In the genomic region with DNA sequence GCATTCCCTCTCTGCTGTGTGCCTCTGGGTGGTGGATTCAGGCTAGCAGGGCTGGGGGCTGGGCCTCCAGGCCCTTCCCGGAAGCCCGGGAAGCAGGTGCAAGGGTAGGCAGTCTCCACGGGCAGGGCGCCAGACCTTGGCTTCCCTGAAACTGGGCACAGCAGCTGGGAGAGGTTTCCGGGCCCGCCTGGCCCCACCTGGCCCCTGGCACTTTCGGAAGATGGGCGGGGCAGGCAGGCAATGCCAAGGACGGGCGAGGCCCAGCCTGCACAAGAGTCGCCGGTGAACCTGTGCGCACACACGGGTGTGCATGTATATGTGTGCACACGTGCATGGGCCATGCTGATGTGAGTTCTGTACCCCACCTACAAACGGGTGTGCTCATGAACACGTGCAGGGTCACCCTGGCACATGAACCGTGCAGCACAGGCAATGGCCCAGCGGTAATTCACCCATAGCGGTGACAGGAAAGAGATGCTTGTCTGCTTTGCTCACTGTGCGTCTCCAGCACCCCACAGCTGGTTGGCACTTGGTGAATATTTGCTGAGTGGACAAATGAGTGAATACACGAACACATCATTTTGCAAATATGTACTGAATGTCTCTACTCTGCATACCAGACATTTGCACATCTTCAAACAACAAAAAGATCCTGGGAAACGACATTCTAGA, we compare ENCODE assay signal across 9 cellular contexts. TPM values are rescaled to one million over a fixed set of nuclear protein-coding genes. Genes with fewer than 3 reads are reported as not detected.
DNase-seq lines count a peak whose midpoint lies in the region; ATAC-seq and TF ChIP-seq lines count a peak whose summit lies in the region.
"Had no signal": no experiment of that assay in that cellular context is flagged by ENCODE, and none has a peak within 500 bp of the region (broad histone marks: within the 10 kb centered on the region; RNA-seq: fewer than 3 reads in every experiment).

No MANE protein-coding gene starts in this region.

- H3K36me3 ChIP-seq in Peyer's patch (no peaks in the 10 kb centered on the region), suprapubic skin (no peaks in the 10 kb centered on the region)

- H3K9me3 ChIP-seq in Peyer's patch (no peaks in the 10 kb centered on the region), suprapubic skin (no peaks in the 10 kb centered on the region)

- H3K27ac ChIP-seq in Peyer's patch (peak overlapping the region in 2 of 4 donors; percentile 75 to 87), suprapubic skin (peak overlapping the region; percentile 22)

- peaks cover 5% of the 10 kb centered on the region for H3K27me3 Mint-ChIP-seq in HFFc6 (ENCODE audit: insufficient read depth)
- H3K27me3 Mint-ChIP-seq in stimulated activated naive CD8-positive, alpha-beta T cell treated with anti-CD3 and anti-CD28 coated beads, Interleukin-15, amount 100 ng/mL, for 72 hours, result peaks cover 79% of the 10 kb centered on the region

- WGBS in suprapubic skin, result 10% methylated on average over 7 of the region's 23 CpGs

- peak overlapping the region; percentile 75 for H3K4me3 Mint-ChIP-seq in HFFc6
- H3K4me3 Mint-ChIP-seq in stimulated activated naive CD8-positive, alpha-beta T cell treated with anti-CD3 and anti-CD28 coated beads, Interleukin-15, amount 100 ng/mL, for 72 hours, result no peak overlapping the region

- no peak for TF ChIP-seq CTCF in HFFc6 (IDR thresholded peaks at IDR 0.05)
- no peak for TF ChIP-seq CTCF in Peyer's patch (IDR thresholded peaks at IDR 0.05)
- TF ChIP-seq CTCF in fibroblast of pulmonary artery (IDR thresholded peaks at IDR 0.05; ENCODE audit: low read length, missing control alignments), result no peak
- TF ChIP-seq CTCF in suprapubic skin (IDR thresholded peaks at IDR 0.05), result no peak

- ATAC-seq in GM18511 (IDR thresholded peaks at IDR 0.05; ENCODE audit: unreplicated experiment), result no peak
- no peak for ATAC-seq in stimulated activated naive CD8-positive, alpha-beta T cell treated with anti-CD3 and anti-CD28 coated beads, Interleukin-15, amount 100 ng/mL, for 72 hours

- peaks cover 55% of the 10 kb centered on the region for H3K4me1 Mint-ChIP-seq in HFFc6 (ENCODE audit: low read depth)
- H3K4me1 Mint-ChIP-seq in stimulated activated naive CD8-positive, alpha-beta T cell treated with anti-CD3 and anti-CD28 coated beads, Interleukin-15, amount 100 ng/mL, for 72 hours, result peaks cover 71% of the 10 kb centered on the region

- TF ChIP-seq EP300 in suprapubic skin (IDR thresholded peaks at IDR 0.05), result no peak

- H3K36me3 Mint-ChIP-seq in HFFc6 (ENCODE audit: low read depth), result no peaks in the 10 kb centered on the region

- peak overlapping the region; percentile 85 for H3K27ac Mint-ChIP-seq in HFFc6
- H3K27ac Mint-ChIP-seq in stimulated activated naive CD8-positive, alpha-beta T cell treated with anti-CD3 and anti-CD28 coated beads, Interleukin-15, amount 100 ng/mL, for 72 hours, result no peak overlapping the region
- H3K27ac Mint-ChIP-seq: progenitor cell of endocrine pancreas had no signal

- H3K4me3 ChIP-seq in Peyer's patch (no peak overlapping the region), fibroblast of pulmonary artery (replicated peaks; ENCODE audit: low read depth, low read length) (no peak overlapping the region), suprapubic skin (no peak overlapping the region)

- peak in 1 of 2 donors; percentile 38 for TF ChIP-seq POLR2A in Peyer's patch (IDR thresholded peaks at IDR 0.05)
- no peak for TF ChIP-seq POLR2A in suprapubic skin (IDR thresholded peaks at IDR 0.05)

- no peaks in the 10 kb centered on the region for H3K9me3 Mint-ChIP-seq in HFFc6
- H3K9me3 Mint-ChIP-seq in stimulated activated naive CD8-positive, alpha-beta T cell treated with anti-CD3 and anti-CD28 coated beads, Interleukin-15, amount 100 ng/mL, for 72 hours, result no peaks in the 10 kb centered on the region

- DNase-seq in HFFc6, result peak; percentile 85
- DNase-seq in Peyer's patch, result peak in 2 of 3 donors; percentile 93 to 95
- peak; percentile 88 for DNase-seq in fibroblast of pulmonary artery (ENCODE audit: low read depth)
- peak in 1 of 2 donors; percentile 85 for DNase-seq in suprapubic skin (ENCODE audit: low spot score in 2 of 2)
- DNase-seq in OCI-M1 (lab: John Stamatoyannopoulos, UW), result no peak
- no peak for DNase-seq in activated CD4-positive, CD25-positive, alpha-beta regulatory T cell treated with anti-CD3 and anti-CD28 coated beads, Interleukin-2, amount 50 U/mL, for 72 hours
- DNase-seq in stimulated activated naive CD8-positive, alpha-beta T cell treated with anti-CD3 and anti-CD28 coated beads, Interleukin-15, amount 100 ng/mL, for 72 hours, result no peak

- H3K27me3 ChIP-seq in Peyer's patch, result no peaks in the 10 kb centered on the region
- H3K27me3 ChIP-seq in suprapubic skin, result no peaks in the 10 kb centered on the region

- H3K4me1 ChIP-seq in Peyer's patch, result peaks cover 5 to 61% (median 38%) of the 10 kb centered on the region in 4 donors
- H3K4me1 ChIP-seq in suprapubic skin, result peaks cover 71% of the 10 kb centered on the region

RNA-seq across cellular contexts. Expression of a gene that starts 15.3 kb away (rescaled TPM):
- total RNA-seq in HFFc6 (2021; fragmentation: NEBNext Ultra II Directional; extraction: Animal tissue kit (Norgen Biotek cat#: 25700)), result 10 to 100 TPM; 35.5 to 55.7 (median 39.1) TPM
- 100 to 1,000 TPM in 1 of 4 donors, 10 to 100 TPM in 3; 35.5 to 278 (median 54.9) TPM for total RNA-seq in Peyer's patch
- 100 to 1,000 TPM in 1 of 4 donors, 10 to 100 TPM in 3; 52.5 to 134 (median 68.7) TPM for total RNA-seq in suprapubic skin

RNA-seq across cellular contexts. Expression of a gene that starts 34.5 kb away (rescaled TPM):
- total RNA-seq in HFFc6 (2021; fragmentation: NEBNext Ultra II Directional; extraction: Animal tissue kit (Norgen Biotek cat#: 25700)), result 100 to 1,000 TPM in 5 of 6 experiments, 10 to 100 TPM in 1; 77.6 to 131 (median 121) TPM
- total RNA-seq in Peyer's patch, result 10 to 100 TPM; 21.0 to 52.8 (median 21.4) TPM
- 10 to 100 TPM; 17.1 to 26.8 (median 24.7) TPM for total RNA-seq in suprapubic skin

Comparison
In these comparisons a context has a peak if more than half of its experiments do, and no peak if none do; other contexts are left out.
1. DNase-seq: peak in HFFc6 (single experiment), Peyer's patch (2 of 3) and fibroblast of pulmonary artery (single experiment); none in OCI-M1 (single experiment), activated CD4-positive, CD25-positive, alpha-beta regulatory T cell treated with anti-CD3 and anti-CD28 coated beads, Interleukin-2, amount 50 U/mL, for 72 hours (single experiment) and stimulated activated naive CD8-positive, alpha-beta T cell treated with anti-CD3 and anti-CD28 coated beads, Interleukin-15, amount 100 ng/mL, for 72 hours (0 of 2).